In the genomic region with DNA sequence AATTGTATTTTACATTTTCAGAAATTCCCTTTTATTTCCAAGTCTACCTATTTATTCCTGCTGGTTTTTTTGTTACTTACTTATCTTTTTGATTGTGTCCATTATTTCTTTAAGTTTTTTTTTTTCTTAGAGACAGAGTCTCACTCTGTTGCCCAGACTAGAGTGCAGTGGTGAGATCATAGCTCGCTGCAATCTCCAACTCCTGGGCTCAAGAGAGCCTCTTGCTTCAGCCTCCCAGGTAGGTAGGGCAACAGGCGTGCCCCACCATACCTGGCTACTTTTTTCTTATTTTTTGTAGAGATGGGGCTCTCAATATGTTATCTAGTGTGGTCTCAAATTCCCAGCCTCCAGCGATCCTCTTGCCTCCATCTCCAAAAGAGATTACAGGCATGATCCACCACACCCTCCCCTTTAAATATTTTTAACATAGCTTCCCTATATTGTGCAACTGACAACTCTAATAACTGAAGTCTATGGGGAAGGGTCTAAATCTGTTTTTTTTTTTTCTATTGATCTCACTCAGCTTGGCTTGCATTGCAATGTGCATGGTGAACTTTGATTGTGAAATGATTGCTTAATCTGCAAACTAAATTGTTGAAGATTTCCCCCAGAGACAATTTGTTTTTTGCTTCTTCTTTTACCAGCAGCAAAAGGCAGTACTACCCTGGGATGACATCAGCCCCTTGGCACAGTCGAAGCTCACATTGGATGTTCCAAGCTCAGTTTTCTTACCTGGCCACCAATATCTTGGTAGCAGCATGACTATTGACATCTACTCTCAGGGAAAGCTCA, we compare ENCODE assay signal across 20 cellular contexts. TPM values are rescaled to one million over a fixed set of nuclear protein-coding genes. Genes with fewer than 3 reads are reported as not detected.
DNase-seq lines count a peak whose midpoint lies in the region; ATAC-seq and TF ChIP-seq lines count a peak whose summit lies in the region.
"Had no signal": no experiment of that assay in that cellular context is flagged by ENCODE, and none has a peak within 500 bp of the region (broad histone marks: within the 10 kb centered on the region; RNA-seq: fewer than 3 reads in every experiment).

No MANE protein-coding gene starts in this region.

- ATAC-seq in HG03108 (IDR thresholded peaks at IDR 0.05; ENCODE audit: unreplicated experiment) (peak; percentile 10), GM19395 (IDR thresholded peaks at IDR 0.05; ENCODE audit: unreplicated experiment) (no peak), esophagus mucosa (no peak), HG02610 (IDR thresholded peaks at IDR 0.05; ENCODE audit: unreplicated experiment) (no peak)
- ATAC-seq in stimulated activated naive CD8-positive, alpha-beta T cell treated with anti-CD3 and anti-CD28 coated beads, Interleukin-15, Interleukin-2, amounts not matched to agents 100 U/mL and 50 U/mL, for 24 hours: no peak
- ATAC-seq: A549; activated CD8-positive, alpha-beta memory T cell treated with anti-CD3 and anti-CD28 coated beads, Interleukin-2, amount 10 ng/mL, durations not matched to agents 7 days and 5 days; left cardiac atrium had no signal

- H3K4me3 ChIP-seq in GM08714 (ENCODE audit: low read length) (peak overlapping the region; percentile 16; the same call in 1 of the 2 replicates), fibroblast of mammary gland (ENCODE audit: control insufficient read depth, low read depth, low read length) (no peak overlapping the region)
- H3K4me3 ChIP-seq: A549, SK-N-MC had no signal

- DNase-seq in MV-4-11 (lab: John Stamatoyannopoulos, UW) (peak; percentile 82), fibroblast of mammary gland (ENCODE audit: low read depth) (peak; percentile 29)
- DNase-seq in stimulated activated naive CD8-positive, alpha-beta T cell treated with anti-CD3 and anti-CD28 coated beads, Interleukin-15, Interleukin-2, amounts not matched to agents 100 U/mL and 50 U/mL, for 24 hours: no peak
- DNase-seq: activated CD8-positive, alpha-beta memory T cell treated with anti-CD3 and anti-CD28 coated beads, Interleukin-2, amount 10 ng/mL, durations not matched to agents 7 days and 5 days; CD4-positive, CD25-positive, alpha-beta regulatory T cell; cortex of kidney; H7; left cardiac atrium; NCI-H1048; NCI-H2081 treated with DMSO at 0.1 percent for 48 hours; NCI-H524 treated with DMSO at 0.1 percent for 48 hours; stimulated activated CD4-positive, alpha-beta T cell treated with anti-CD3 and anti-CD28 coated beads, Interleukin-12 subunit alpha, Interleukin-12 subunit beta, amount 100 ng/mL, for 4 hours; T1000 had no signal

- TF ChIP-seq CTCF in fibroblast of mammary gland (conservative IDR thresholded peaks at IDR 0.05; ENCODE audit: control insufficient read depth, insufficient read depth, low read depth, low read length): no peak

RNA-seq across cellular contexts. Expression of a gene that starts 25.7 kb away (rescaled TPM):
- 0.12 TPM for total RNA-seq in esophagus mucosa
- total RNA-seq: CD4-positive, CD25-positive, alpha-beta regulatory T cell had no signal
